In genomic region chr6:3748208-3748701, GRCh38 we compare ENCODE assay signal across 1 cellular context.
A peak's percentile ranks its signal among the peaks of the same experiment; 100 is the strongest.
TF ChIP-seq lines count a peak whose summit lies in the region.

No MANE protein-coding gene starts in this region.

TF ChIP-seq in HepG2, 621 proteins besides CTCF, POLR2A, EP300 and RAD21 (continued from another document and continues in another):
- TF ChIP-seq REST (IDR thresholded peaks at IDR 0.05; ENCODE audit: borderline replicate concordance in 1 of 2, low read depth in 1 of 2, low read length in 2 of 2) = no peak
- TF ChIP-seq ZNF652 (CRISPR knock-in tag; IDR thresholded peaks at IDR 0.05; ENCODE audit: borderline replicate concordance, low read depth) = peak; percentile 38; the same call in 1 of the 2 replicates
- TF ChIP-seq ZNF382 (CRISPR knock-in tag; IDR thresholded peaks at IDR 0.05; ENCODE audit: borderline replicate concordance) = no peak
- TF ChIP-seq RFXANK (CRISPR knock-in tag; IDR thresholded peaks at IDR 0.05) = 0 out of 2 replicates have a peak, but pooled peaks have one; percentile 43
- no peak for TF ChIP-seq SRSF4 (IDR thresholded peaks at IDR 0.05; ENCODE audit: low read depth, low read length, poor library complexity, severe bottlenecking)
- TF ChIP-seq ZNF274 (CRISPR knock-in tag; IDR thresholded peaks at IDR 0.05) = peak; percentile 86
- peak; percentile 93 for TF ChIP-seq ZSCAN9 (CRISPR knock-in tag; IDR thresholded peaks at IDR 0.05; ENCODE audit: borderline replicate concordance)
- no peak for TF ChIP-seq ZMYM2 (CRISPR knock-in tag; IDR thresholded peaks at IDR 0.05)
- no peak for TF ChIP-seq ZNF44 (CRISPR knock-in tag; IDR thresholded peaks at IDR 0.05)
- no peak for TF ChIP-seq ZSCAN5A (CRISPR knock-in tag; IDR thresholded peaks at IDR 0.05; ENCODE audit: borderline replicate concordance)
- TF ChIP-seq ZNF615 (CRISPR knock-in tag; IDR thresholded peaks at IDR 0.05; ENCODE audit: borderline replicate concordance) = no peak
- peak; percentile 97 for TF ChIP-seq ZBTB38 (CRISPR knock-in tag; IDR thresholded peaks at IDR 0.05)
- TF ChIP-seq HNRNPK (IDR thresholded peaks at IDR 0.05; ENCODE audit: low read depth, low read length, poor library complexity, severe bottlenecking) = no peak
- no peak for TF ChIP-seq PBX3 (CRISPR knock-in tag; IDR thresholded peaks at IDR 0.05; ENCODE audit: borderline replicate concordance)
- no peak for TF ChIP-seq ZNF761 (CRISPR knock-in tag; conservative IDR thresholded peaks at IDR 0.05)
- TF ChIP-seq DZIP1 (CRISPR knock-in tag; IDR thresholded peaks at IDR 0.05) = no peak
- no peak for TF ChIP-seq ZNF720 (CRISPR knock-in tag; IDR thresholded peaks at IDR 0.05)
- TF ChIP-seq KLF9 (CRISPR knock-in tag; IDR thresholded peaks at IDR 0.05; ENCODE audit: low read depth) = no peak
- TF ChIP-seq ADNP (CRISPR knock-in tag; IDR thresholded peaks at IDR 0.05) = no peak
- no peak for TF ChIP-seq ZNF432 (CRISPR knock-in tag; IDR thresholded peaks at IDR 0.05; ENCODE audit: borderline replicate concordance)
- no peak for TF ChIP-seq LBX2 (CRISPR knock-in tag; IDR thresholded peaks at IDR 0.05; ENCODE audit: borderline replicate concordance)
- peak; percentile 46 for TF ChIP-seq TEAD3 (CRISPR knock-in tag; optimal IDR thresholded peaks at IDR 0.05; ENCODE audit: borderline replicate concordance)
- no peak for TF ChIP-seq ZNF577 (CRISPR knock-in tag; IDR thresholded peaks at IDR 0.05; ENCODE audit: borderline replicate concordance, low read depth)
- 0 out of 2 replicates have a peak, but pooled peaks have one; percentile 48 for TF ChIP-seq KIAA2018 (CRISPR knock-in tag; IDR thresholded peaks at IDR 0.05; ENCODE audit: borderline replicate concordance)
- no peak for TF ChIP-seq KLF11 (CRISPR knock-in tag; IDR thresholded peaks at IDR 0.05)
- no peak for TF ChIP-seq ZNF576 (CRISPR knock-in tag; IDR thresholded peaks at IDR 0.05)
- peak; percentile 48; the same call in 1 of the 2 replicates for TF ChIP-seq THAP9 (CRISPR knock-in tag; IDR thresholded peaks at IDR 0.05; ENCODE audit: borderline replicate concordance)
- 0 out of 2 replicates have a peak, but pooled peaks have one; percentile 41 for TF ChIP-seq ZNF275 (CRISPR knock-in tag; IDR thresholded peaks at IDR 0.05; ENCODE audit: borderline replicate concordance)
- peak; percentile 54; the same call in 1 of the 2 replicates for TF ChIP-seq ERF (CRISPR knock-in tag; IDR thresholded peaks at IDR 0.05)
- TF ChIP-seq ZNF713 (CRISPR knock-in tag; IDR thresholded peaks at IDR 0.05) = no peak
- TF ChIP-seq KDM5A (IDR thresholded peaks at IDR 0.05; ENCODE audit: borderline replicate concordance, low read length) = no peak
- peak; percentile 77; the same call in 1 of the 2 replicates for TF ChIP-seq ZNF782 (CRISPR knock-in tag; IDR thresholded peaks at IDR 0.05; ENCODE audit: borderline replicate concordance)
- TF ChIP-seq ZNF451 (CRISPR knock-in tag; IDR thresholded peaks at IDR 0.05) = no peak
- no peak for TF ChIP-seq ARHGAP35 (CRISPR knock-in tag; IDR thresholded peaks at IDR 0.05; ENCODE audit: borderline replicate concordance)
- peak; percentile 34; the same call in 1 of the 2 replicates for TF ChIP-seq ZC3H4 (CRISPR knock-in tag; IDR thresholded peaks at IDR 0.05; ENCODE audit: borderline replicate concordance)
